ENCODE assay signal across 28 cellular contexts in the genomic region with DNA sequence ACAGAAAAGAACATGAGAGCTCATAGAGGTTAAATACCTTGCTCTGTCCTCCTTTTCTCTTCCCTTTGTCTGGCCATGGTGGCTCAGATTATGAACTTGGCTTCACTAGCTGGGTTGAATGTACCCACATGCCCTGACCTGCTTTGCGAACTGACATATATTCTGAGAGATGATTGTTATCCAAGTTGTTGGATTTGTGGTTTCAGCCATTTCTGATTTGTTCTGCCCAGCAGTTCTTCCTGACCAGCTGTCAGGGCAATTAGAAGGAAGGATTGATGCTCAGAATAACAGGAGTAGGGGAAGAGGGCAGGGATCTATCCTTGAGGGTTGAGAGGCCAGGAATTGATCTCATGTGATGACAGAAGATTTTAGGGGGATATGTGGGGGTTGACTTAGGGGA.
DNase-seq lines count a peak whose midpoint lies in the region; ATAC-seq, FAIRE-seq and TF ChIP-seq lines count a peak whose summit lies in the region.
"Had no signal": no experiment of that assay in that cellular context is flagged by ENCODE, and none has a peak within 500 bp of the region (broad histone marks: within the 10 kb centered on the region; RNA-seq: fewer than 3 reads in every experiment).

No MANE protein-coding gene starts in this region.

- no peaks in the 10 kb centered on the region for H3K9me1 ChIP-seq in K562 (ENCODE audit: control insufficient read depth, insufficient read depth, low read length)

- H3K27me3 ChIP-seq in A673 (replicated peaks; ENCODE audit: insufficient read depth, low read depth, low read length, poor library complexity) (no peaks in the 10 kb centered on the region), K562 (ENCODE audit: control insufficient read depth in 2 of 2, insufficient read depth in 2 of 2, low read length in 2 of 2) (no peaks in the 10 kb centered on the region), neural progenitor cell (no peaks in the 10 kb centered on the region), MG63 (no peaks in the 10 kb centered on the region)
- H3K27me3 ChIP-seq: BE2C; BLaER1 treated with 17β-estradiol and CSF1 and Interleukin-3, amounts not matched to agents 10 nM and 100 nM had no signal

- H3K4me3 ChIP-seq in A673 (ENCODE audit: low read depth, low read length, poor library complexity, severe bottlenecking) = no peak overlapping the region
- no peak overlapping the region for H3K4me3 ChIP-seq in K562
- no peak overlapping the region for H3K4me3 ChIP-seq in neural progenitor cell
- no peak overlapping the region for H3K4me3 ChIP-seq in MG63
- H3K4me3 ChIP-seq: BLaER1 treated with 17β-estradiol and CSF1 and Interleukin-3, amounts not matched to agents 10 nM and 100 nM; HAP-1 had no signal

- no peak overlapping the region for H3K4me3 Mint-ChIP-seq in neural progenitor cell
- H3K4me3 Mint-ChIP-seq: CD14-positive monocyte; CD4-positive, alpha-beta T cell; CD8-positive, alpha-beta memory T cell; HFFc6 had no signal

- in situ Hi-C loops in K562 (cut with MboI) = no loop called here

- 0% methylated on average over 1 of the region's 1 CpG for WGBS in K562 (ENCODE audit: insufficient coverage, low coverage, missing lambda C conversion rate)

- H4K20me1 ChIP-seq in K562 (replicated peaks; ENCODE audit: control insufficient read depth, insufficient read depth, low read length) = no peaks in the 10 kb centered on the region
- no peaks in the 10 kb centered on the region for H4K20me1 ChIP-seq in neural progenitor cell (ENCODE audit: low read depth)
- H4K20me1 ChIP-seq: BLaER1 treated with 17β-estradiol and CSF1 and Interleukin-3, amounts not matched to agents 10 nM and 100 nM had no signal

- H3K4me1 ChIP-seq in A673 (ENCODE audit: insufficient read depth, low read length, poor library complexity, severe bottlenecking) = peaks cover 3% of the 10 kb centered on the region
- H3K4me1 ChIP-seq in K562 (replicated peaks in 1 of 2; ENCODE audit: control insufficient read depth in 2 of 2, insufficient read depth in 2 of 2, low read length in 2 of 2) = no peaks in the 10 kb centered on the region
- no peaks in the 10 kb centered on the region for H3K4me1 ChIP-seq in neural progenitor cell
- H3K4me1 ChIP-seq: BE2C; BLaER1 treated with 17β-estradiol and CSF1 and Interleukin-3, amounts not matched to agents 10 nM and 100 nM; HAP-1 had no signal

- no peaks in the 10 kb centered on the region for H3K36me3 Mint-ChIP-seq in neural progenitor cell
- H3K36me3 Mint-ChIP-seq: CD14-positive monocyte; CD8-positive, alpha-beta memory T cell had no signal

- POLR2A ChIA-PET in A673 (lab: Charles Lee; ENCODE audit: low non-redundant PET) = no interaction called here
- POLR2A ChIA-PET in K562 (lab: Yijun Ruan, JAX) = no interaction called here

- CTCF ChIA-PET in A673 (lab: Charles Lee) = no interaction called here
- CTCF ChIA-PET in K562 (lab: Yijun Ruan, JAX; ENCODE audit: low intra/inter-chr PET ratio) = no interaction called here

- H3K4me2 ChIP-seq in K562 (ENCODE audit: insufficient read depth, low read length) (no peak overlapping the region), neural progenitor cell (no peak overlapping the region)
- H3K4me2 ChIP-seq: BLaER1 treated with 17β-estradiol and CSF1 and Interleukin-3, amounts not matched to agents 10 nM and 100 nM had no signal

- peak; percentile 25 for DNase-seq in A673 (ENCODE audit: low spot score)
- DNase-seq in K562 (ENCODE audit: extremely low read depth in 1 of 4, low spot score in 3 of 4) = no peak
- DNase-seq in epidermal melanocyte (ENCODE audit: insufficient read length, low spot score) = peak; percentile 28
- DNase-seq in neural progenitor cell (ENCODE audit: low spot score) = no peak
- DNase-seq in GM03348 (ENCODE audit: low spot score) = no peak
- DNase-seq in caudate nucleus (lab: John Stamatoyannopoulos, UW) = no peak
- no peak for DNase-seq in MG63
- DNase-seq: ACHN; AML-193; BE2C; CD4-positive, alpha-beta T cell; CD8-positive, alpha-beta memory T cell; DMS 273 treated with DMSO at 0.1 percent for 48 hours; DMS79; EL; GDM1; GOT3; HFFc6 had no signal

- intact Hi-C loops in A673 (cut with micrococcal nuclease; ENCODE audit: unreplicated experiment) (no loop called here), K562 (cut with micrococcal nuclease) (no loop called here)

- ATAC-seq in K562 = no peak
- no peak for ATAC-seq in GM18858 (IDR thresholded peaks at IDR 0.05; ENCODE audit: unreplicated experiment)

- H3K9me3 ChIP-seq in A673 (ENCODE audit: low read depth, low read length, poor library complexity, severe bottlenecking) = no peaks in the 10 kb centered on the region
- H3K9me3 ChIP-seq in K562 (replicated peaks; ENCODE audit: control insufficient read depth, insufficient read depth, low read depth, low read length) = no peaks in the 10 kb centered on the region
- no peaks in the 10 kb centered on the region for H3K9me3 ChIP-seq in neural progenitor cell (ENCODE audit: low read depth)
- no peaks in the 10 kb centered on the region for H3K9me3 ChIP-seq in MG63
- H3K9me3 ChIP-seq: BE2C, HAP-1 had no signal

- FAIRE-seq in K562 (lab: Jason Lieb, UNC) = peak; percentile 6
- FAIRE-seq: A204.1, D721Med, GM12891, GM18507, H54 had no signal

- H2AFZ ChIP-seq in K562 (ENCODE audit: low read depth, low read length) = no peak overlapping the region
- H2AFZ ChIP-seq in neural progenitor cell (replicated peaks) = no peak overlapping the region

- H3K9ac ChIP-seq in K562 (ENCODE audit: insufficient read depth in 1 of 2, low read depth in 2 of 2, low read length in 2 of 2) (no peak overlapping the region), neural progenitor cell (no peak overlapping the region)
- H3K9ac ChIP-seq: BLaER1 treated with 17β-estradiol and CSF1 and Interleukin-3, amounts not matched to agents 10 nM and 100 nM had no signal

- peaks cover 3% of the 10 kb centered on the region for H3K4me1 Mint-ChIP-seq in neural progenitor cell
- H3K4me1 Mint-ChIP-seq: CD14-positive monocyte; CD8-positive, alpha-beta memory T cell had no signal

- peak overlapping the region; percentile 53 for H3K27ac Mint-ChIP-seq in neural progenitor cell
- H3K27ac Mint-ChIP-seq: CD4-positive, alpha-beta T cell; CD8-positive, alpha-beta memory T cell; HFFc6 had no signal

- BruUV-seq in A673 (replicated peaks; lab: Mats Ljungman, UMichigan) (no TSS peak), K562 (replicated peaks; lab: Mats Ljungman, UMichigan) (no TSS peak)

- no peaks in the 10 kb centered on the region for H3K27me3 Mint-ChIP-seq in neural progenitor cell (ENCODE audit: insufficient read depth, low read depth)
- H3K27me3 Mint-ChIP-seq: CD4-positive, alpha-beta T cell; CD8-positive, alpha-beta memory T cell had no signal

- H3K27ac ChIP-seq in A673 (ENCODE audit: low read depth, low read length, poor library complexity, severe bottlenecking) (no peak overlapping the region), K562 (ENCODE audit: extremely low read depth, low read depth, low read length) (no peak overlapping the region), neural progenitor cell (no peak overlapping the region), caudate nucleus (ENCODE audit: low read depth, low read length) (no peak overlapping the region)
- H3K27ac ChIP-seq: 22Rv1; BLaER1 treated with 17β-estradiol and CSF1 and Interleukin-3, amounts not matched to agents 10 nM and 100 nM had no signal

- TF ChIP-seq CTCF in A673 (conservative IDR thresholded peaks at IDR 0.05; ENCODE audit: low read depth, low read length) (no peak), K562 (IDR thresholded peaks at IDR 0.05 in 2 of 3, conservative IDR thresholded peaks at IDR 0.05 in 1 of 3; ENCODE audit: insufficient read depth in 2 of 3, low read depth in 1 of 3, low read length in 3 of 3) (no peak), neural progenitor cell (IDR thresholded peaks at IDR 0.05) (no peak)

- TF ChIP-seq EP300 in K562 (IDR thresholded peaks at IDR 0.05; ENCODE audit: low read length) = no peak

- H3K36me3 ChIP-seq in A673 (ENCODE audit: insufficient read depth, low read length, poor library complexity, severe bottlenecking) (no peaks in the 10 kb centered on the region), K562 (ENCODE audit: control insufficient read depth, insufficient read depth, low read length) (no peaks in the 10 kb centered on the region), neural progenitor cell (no peaks in the 10 kb centered on the region), MG63 (no peaks in the 10 kb centered on the region)
- H3K36me3 ChIP-seq: BE2C; BLaER1 treated with 17β-estradiol and CSF1 and Interleukin-3, amounts not matched to agents 10 nM and 100 nM; HAP-1 had no signal

- H3K79me2 ChIP-seq in K562 (ENCODE audit: control insufficient read depth, insufficient read depth, low read length) = no peaks in the 10 kb centered on the region
- no peaks in the 10 kb centered on the region for H3K79me2 ChIP-seq in neural progenitor cell (ENCODE audit: low read depth)

- TF ChIP-seq POLR2A in K562 (conservative IDR thresholded peaks at IDR 0.05) = no peak

- TF ChIP-seq RAD21 in K562 (CRISPR knock-in tag; conservative IDR thresholded peaks at IDR 0.05 in 1 of 2, IDR thresholded peaks at IDR 0.05 in 1 of 2) = no peak

- peaks cover 4% of the 10 kb centered on the region for H3K9me3 Mint-ChIP-seq in neural progenitor cell
- H3K9me3 Mint-ChIP-seq: CD4-positive, alpha-beta T cell had no signal

- H3F3A ChIP-seq in neural progenitor cell (ENCODE audit: low read depth) = no peaks in the 10 kb centered on the region

TF ChIP-seq in K562, 482 proteins besides CTCF, POLR2A, EP300 and RAD21:
- TF ChIP-seq TAF1 (IDR thresholded peaks at IDR 0.05; ENCODE audit: control insufficient read depth, extremely low read depth, insufficient read depth, low read length, severe bottlenecking) (no peak), TAF9B (IDR thresholded peaks at IDR 0.05; ENCODE audit: partially characterized antibody) (no peak), IFI16 (CRISPR knock-in tag; IDR thresholded peaks at IDR 0.05) (no peak), ZNF77 (CRISPR knock-in tag; IDR thresholded peaks at IDR 0.05) (no peak), RBM17 (IDR thresholded peaks at IDR 0.05; ENCODE audit: borderline replicate concordance, low read depth, low read length) (no peak), ZNF766 (CRISPR knock-in tag; conservative IDR thresholded peaks at IDR 0.05) (no peak), TAF7 (tag; IDR thresholded peaks at IDR 0.05) (no peak), ZNF282 (CRISPR knock-in tag; IDR thresholded peaks at IDR 0.05) (no peak), SMAD2 (IDR thresholded peaks at IDR 0.05; ENCODE audit: low read depth, low read length) (no peak), CSDE1 (IDR thresholded peaks at IDR 0.05) (no peak), MECOM (CRISPR knock-in tag; IDR thresholded peaks at IDR 0.05) (no peak), CXXC5 (CRISPR knock-in tag; IDR thresholded peaks at IDR 0.05) (no peak), PTTG1 (tag; IDR thresholded peaks at IDR 0.05; ENCODE audit: low read depth) (no peak)

Comparison
In these comparisons a context has a peak if more than half of its experiments do, and no peak if none do; other contexts are left out.
1. DNase-seq: peak in A673 (single experiment) and epidermal melanocyte (single experiment); none in K562 (0 of 4), neural progenitor cell (single experiment), GM03348 (single experiment), caudate nucleus (0 of 61) and MG63 (single experiment).